8 cellular contexts compared by ENCODE assay signal in the genomic region with DNA sequence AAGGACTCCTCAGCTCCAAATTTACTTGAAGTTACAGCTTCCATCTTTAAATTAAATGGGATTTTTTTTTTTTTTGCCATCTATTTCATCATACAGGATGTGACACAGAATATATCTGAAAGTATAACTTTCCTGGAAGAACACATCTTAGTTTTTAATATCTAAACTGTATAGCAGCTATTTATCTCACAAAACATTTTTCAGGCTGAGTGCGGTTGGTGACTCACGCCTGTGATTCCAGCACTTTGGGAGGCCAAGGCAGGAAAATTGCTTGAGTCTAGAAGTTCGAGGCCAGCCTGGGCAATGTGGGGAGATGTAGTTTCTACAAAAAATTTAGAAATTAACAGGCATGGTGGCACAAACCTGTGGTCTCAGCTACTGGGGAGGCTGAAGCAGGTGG.
DNase-seq lines count a peak whose midpoint lies in the region; ATAC-seq and TF ChIP-seq lines count a peak whose summit lies in the region.
"Not testable (repeated sequence)": the region's sequence is repeated elsewhere in the genome, so short reads cannot be mapped to it uniquely, and the experiment has no call there.

No MANE protein-coding gene starts in this region.

- intact Hi-C loops in CD4-positive, alpha-beta T cell (cut with DNase I, micrococcal nuclease): loop anchor here in 1 of 2 experiments (5.0 kb wide), 1 partner anchor 338 kb away; a partner anchor contains a TSS

- not testable (repeated sequence) for ATAC-seq in CD4-positive, alpha-beta T cell (ENCODE audit: poor library complexity); RWPE2 (ENCODE audit: low read depth)

- not testable (repeated sequence) for H3K9me3 ChIP-seq in CD4-positive, alpha-beta T cell (ENCODE audit: control insufficient read depth, low read length); RWPE2 (ENCODE audit: severe bottlenecking)

- CTCF ChIA-PET in CD4-positive, alpha-beta T cell (lab: Charles Lee): interaction anchor here (3.5 kb wide), 1 partner anchor 37 kb away, joined by 10 read pairs; no protein-coding TSS in a partner anchor

- POLR2A ChIA-PET in CD4-positive, alpha-beta T cell (lab: Charles Lee): interaction anchor here (0.6 kb wide), 2 partner anchors 337 to 649 kb away, joined by 3 to 4 read pairs; no protein-coding TSS in a partner anchor

- not testable (repeated sequence) for H3K36me3 ChIP-seq in RWPE2 (ENCODE audit: low read depth)

- H3K4me1 ChIP-seq in RWPE2 (ENCODE audit: insufficient read depth, poor library complexity, severe bottlenecking): peaks cover 11% of the 10 kb centered on the region

- H3K4me3 Mint-ChIP-seq in CD4-positive, alpha-beta T cell: peak overlapping the region; percentile 82
- peak overlapping the region; percentile 94 for H3K4me3 Mint-ChIP-seq in HFFc6
- H3K4me3 Mint-ChIP-seq in nephron progenitor cell: peak overlapping the region; percentile 75
- H3K4me3 Mint-ChIP-seq in stimulated activated naive CD8-positive, alpha-beta T cell treated with anti-CD3 and anti-CD28 coated beads, Interleukin-15, Interleukin-2, amounts not matched to agents 100 ng/mL and 50 ng/mL, for 24 hours: peak overlapping the region; percentile 85

- not testable (repeated sequence) for H3K27ac ChIP-seq in CD4-positive, alpha-beta T cell (ENCODE audit: low read depth, low read length)
- peak overlapping the region; percentile 12 for H3K27ac ChIP-seq in RWPE2 (ENCODE audit: poor library complexity, severe bottlenecking)

- TF ChIP-seq CTCF in CD4-positive, alpha-beta T cell (IDR thresholded peaks at IDR 0.05); HFFc6 (IDR thresholded peaks at IDR 0.05); RWPE2 (IDR thresholded peaks at IDR 0.05; ENCODE audit: poor library complexity, severe bottlenecking); cardiac fibroblast (IDR thresholded peaks at IDR 0.05; ENCODE audit: low read depth, low read length); nephron progenitor cell (IDR thresholded peaks at IDR 0.05): not testable (repeated sequence)

- H3K4me1 Mint-ChIP-seq in CD4-positive, alpha-beta T cell (ENCODE audit: low read depth): peaks cover 61% of the 10 kb centered on the region
- H3K4me1 Mint-ChIP-seq in HFFc6 (ENCODE audit: low read depth) (peaks cover 34% of the 10 kb centered on the region), nephron progenitor cell (peaks cover 14% of the 10 kb centered on the region)
- peaks cover 31% of the 10 kb centered on the region for H3K4me1 Mint-ChIP-seq in stimulated activated naive CD8-positive, alpha-beta T cell treated with anti-CD3 and anti-CD28 coated beads, Interleukin-15, Interleukin-2, amounts not matched to agents 100 ng/mL and 50 ng/mL, for 24 hours (ENCODE audit: low read depth)

- not testable (repeated sequence) for H3K27me3 ChIP-seq in CD4-positive, alpha-beta T cell (ENCODE audit: control insufficient read depth, insufficient read depth, low read length); RWPE2 (ENCODE audit: insufficient read depth, poor library complexity, severe bottlenecking)

- H3K9me3 Mint-ChIP-seq in CD4-positive, alpha-beta T cell; HFFc6; stimulated activated naive CD8-positive, alpha-beta T cell treated with anti-CD3 and anti-CD28 coated beads, Interleukin-15, Interleukin-2, amounts not matched to agents 100 ng/mL and 50 ng/mL, for 24 hours: not testable (repeated sequence)
- H3K9me3 Mint-ChIP-seq in nephron progenitor cell: peaks cover 35% of the 10 kb centered on the region

- H3K36me3 Mint-ChIP-seq in CD4-positive, alpha-beta T cell (ENCODE audit: low read depth): peaks cover 12% of the 10 kb centered on the region
- not testable (repeated sequence) for H3K36me3 Mint-ChIP-seq in HFFc6 (ENCODE audit: low read depth); nephron progenitor cell (ENCODE audit: low read depth)
- peaks cover 31% of the 10 kb centered on the region for H3K36me3 Mint-ChIP-seq in stimulated activated naive CD8-positive, alpha-beta T cell treated with anti-CD3 and anti-CD28 coated beads, Interleukin-15, Interleukin-2, amounts not matched to agents 100 ng/mL and 50 ng/mL, for 24 hours (ENCODE audit: low read depth)

- H3K4me3 ChIP-seq in RWPE2 (ENCODE audit: severe bottlenecking): peak overlapping the region; percentile 80
- peak overlapping the region; percentile 62 to 72 for H3K4me3 ChIP-seq in cardiac fibroblast (replicated peaks in 1 of 2; ENCODE audit: low read depth in 2 of 2, low read length in 2 of 2)

- H3K27ac Mint-ChIP-seq in CD4-positive, alpha-beta T cell; nephron progenitor cell: not testable (repeated sequence)
- H3K27ac Mint-ChIP-seq in HFFc6: peak overlapping the region; percentile 94
- H3K27ac Mint-ChIP-seq in stimulated activated naive CD8-positive, alpha-beta T cell treated with anti-CD3 and anti-CD28 coated beads, Interleukin-15, Interleukin-2, amounts not matched to agents 100 ng/mL and 50 ng/mL, for 24 hours: peak overlapping the region; percentile 91

- H3K27me3 Mint-ChIP-seq in CD4-positive, alpha-beta T cell: peaks cover 13% of the 10 kb centered on the region
- not testable (repeated sequence) for H3K27me3 Mint-ChIP-seq in HFFc6 (ENCODE audit: insufficient read depth)
- H3K27me3 Mint-ChIP-seq in nephron progenitor cell (ENCODE audit: low read depth, poor library complexity): peaks cover 12% of the 10 kb centered on the region
- H3K27me3 Mint-ChIP-seq in stimulated activated naive CD8-positive, alpha-beta T cell treated with anti-CD3 and anti-CD28 coated beads, Interleukin-15, Interleukin-2, amounts not matched to agents 100 ng/mL and 50 ng/mL, for 24 hours: peaks cover 26% of the 10 kb centered on the region

- not testable (repeated sequence) for DNase-seq in CD4-positive, alpha-beta T cell; RWPE2 (ENCODE audit: low spot score); nephron progenitor cell
- DNase-seq in HFFc6 (peak; percentile 72), cardiac fibroblast (ENCODE audit: low read depth in 2 of 2) (peak; percentile 86 to 88), glomerular visceral epithelial cell (ENCODE audit: extremely low spot score) (peak; percentile 61)
- DNase-seq in activated T-cell treated with anti-CD3 and anti-CD28 coated beads, Interleukin-2, amount 50 U/mL, for 48 hours: peak; percentile 51 to 52
